In the genomic region with DNA sequence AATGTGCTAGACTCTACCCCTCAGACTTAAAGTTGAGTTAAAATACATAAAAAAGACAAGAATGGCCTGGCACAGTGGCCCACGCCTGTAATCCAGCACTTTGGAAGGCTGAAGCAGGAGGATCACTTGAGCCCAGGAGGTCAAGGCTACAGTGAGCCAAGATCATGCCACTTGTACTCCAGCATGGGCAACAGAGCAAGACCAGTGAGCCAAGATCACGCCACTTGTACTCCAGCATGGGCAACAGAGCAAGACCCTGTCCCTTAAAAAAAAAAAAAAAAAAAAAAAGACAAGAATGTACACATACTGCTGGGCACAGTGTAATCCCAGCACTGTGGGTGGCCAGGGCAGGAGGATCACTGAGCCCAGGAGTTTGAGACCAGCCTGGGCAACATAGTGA, we compare ENCODE assay signal across 14 cellular contexts. TPM values are rescaled to one million over a fixed set of nuclear protein-coding genes. Genes with fewer than 3 reads are reported as not detected.
A peak's percentile ranks its signal among the peaks of the same experiment; 100 is the strongest.
DNase-seq lines count a peak whose midpoint lies in the region; FAIRE-seq and TF ChIP-seq lines count a peak whose summit lies in the region.
"Had no signal": no experiment of that assay in that cellular context is flagged by ENCODE, and none has a peak within 500 bp of the region (broad histone marks: within the 10 kb centered on the region; RNA-seq: fewer than 3 reads in every experiment).

No MANE protein-coding gene starts in this region.

- no peak overlapping the region for H3K4ac ChIP-seq in mesendoderm (ENCODE audit: low read depth, low read length)

- H3K27me3 ChIP-seq in sigmoid colon, result no peaks in the 10 kb centered on the region
- no peaks in the 10 kb centered on the region for H3K27me3 ChIP-seq in thyroid gland
- H3K27me3 ChIP-seq in small intestine (ENCODE audit: control insufficient read depth in 2 of 2, insufficient read depth in 2 of 2, low read length in 2 of 2), result no peaks in the 10 kb centered on the region
- no peaks in the 10 kb centered on the region for H3K27me3 ChIP-seq in mesendoderm (ENCODE audit: insufficient read depth, low read length, poor library complexity)
- H3K27me3 ChIP-seq: BLaER1 treated with 17β-estradiol and CSF1 and Interleukin-3, amounts not matched to agents 10 nM and 100 nM had no signal

- no peak for TF ChIP-seq CTCF in HEK293 (tag by site-specific recombination; IDR thresholded peaks at IDR 0.05)
- TF ChIP-seq CTCF in VCaP (conservative IDR thresholded peaks at IDR 0.05), result no peak
- no peak for TF ChIP-seq CTCF in sigmoid colon (IDR thresholded peaks at IDR 0.05)
- no peak for TF ChIP-seq CTCF in thyroid gland (IDR thresholded peaks at IDR 0.05)

- H4K8ac ChIP-seq in mesendoderm (ENCODE audit: low read depth, low read length), result no peak overlapping the region

- CTCF ChIA-PET in HEK293 (lab: Yijun Ruan, JAX), result no interaction called here

- peaks cover 44 to 72% of the 10 kb centered on the region in 2 experiments for H3K36me3 ChIP-seq in HEK293 (ENCODE audit: control insufficient read depth in 2 of 2, insufficient read depth in 1 of 2, low read length in 2 of 2)
- H3K36me3 ChIP-seq in sigmoid colon, result peaks cover 25 to 99% (median 53%) of the 10 kb centered on the region in 4 donors
- H3K36me3 ChIP-seq in thyroid gland, result peaks cover 6 to 27% of the 10 kb centered on the region in 2 donors
- H3K36me3 ChIP-seq in small intestine (ENCODE audit: control insufficient read depth in 2 of 2, insufficient read depth in 2 of 2, low read length in 2 of 2), result peaks cover 13 to 14% of the 10 kb centered on the region in 2 donors
- H3K36me3 ChIP-seq in mesendoderm (ENCODE audit: control insufficient read depth, insufficient read depth, low read length), result peaks cover 3% of the 10 kb centered on the region

- no peak overlapping the region for H3K56ac ChIP-seq in mesendoderm (ENCODE audit: low read length)

- no peak for TF ChIP-seq EP300 in sigmoid colon (IDR thresholded peaks at IDR 0.05)

- no peak overlapping the region for H2AK5ac ChIP-seq in mesendoderm (ENCODE audit: low read length)

- H3K79me2 ChIP-seq in mesendoderm (ENCODE audit: control insufficient read depth, insufficient read depth, low read length), result no peaks in the 10 kb centered on the region

- no peak overlapping the region for H3K23ac ChIP-seq in mesendoderm (ENCODE audit: low read length)

- H3K9me3 ChIP-seq in HEK293 (ENCODE audit: control insufficient read depth, insufficient read depth, low read depth, low read length), result no peaks in the 10 kb centered on the region
- no peaks in the 10 kb centered on the region for H3K9me3 ChIP-seq in sigmoid colon
- H3K9me3 ChIP-seq in thyroid gland, result no peaks in the 10 kb centered on the region
- no peaks in the 10 kb centered on the region for H3K9me3 ChIP-seq in small intestine (ENCODE audit: control insufficient read depth, low read depth)
- H3K9me3 ChIP-seq: BLaER1 treated with 17β-estradiol and CSF1 and Interleukin-3, amounts not matched to agents 10 nM and 100 nM had no signal

- TF ChIP-seq POLR2A in sigmoid colon (IDR thresholded peaks at IDR 0.05) (no peak), thyroid gland (IDR thresholded peaks at IDR 0.05) (no peak)

- H3K79me1 ChIP-seq in mesendoderm (ENCODE audit: low read length), result no peaks in the 10 kb centered on the region

- H3K4me1 ChIP-seq in HEK293 (ENCODE audit: control insufficient read depth, insufficient read depth, low read length) (no peaks in the 10 kb centered on the region), sigmoid colon (no peaks in the 10 kb centered on the region), thyroid gland (peaks cover 6 to 8% of the 10 kb centered on the region in 2 donors), small intestine (ENCODE audit: control insufficient read depth in 2 of 2, insufficient read depth in 1 of 2, low read depth in 1 of 2, low read length in 1 of 2) (no peaks in the 10 kb centered on the region), mesendoderm (ENCODE audit: control insufficient read depth, low read depth, low read length) (no peaks in the 10 kb centered on the region)
- H3K4me1 ChIP-seq: BLaER1 treated with 17β-estradiol and CSF1 and Interleukin-3, amounts not matched to agents 10 nM and 100 nM had no signal

- H2BK120ac ChIP-seq in mesendoderm (ENCODE audit: low read depth, low read length), result no peak overlapping the region

- FAIRE-seq in small intestine (lab: Jason Lieb, UNC), result no peak
- FAIRE-seq: GM12878, GM19239, H1 had no signal

- no peak overlapping the region for H2BK15ac ChIP-seq in mesendoderm (replicated peaks; ENCODE audit: low read depth)

- H3K18ac ChIP-seq in mesendoderm (ENCODE audit: low read length), result no peak overlapping the region

- H4K5ac ChIP-seq in mesendoderm (ENCODE audit: low read length), result no peak overlapping the region

- intact Hi-C loops in sigmoid colon (cut with DNase I) (no loop called here), thyroid gland (cut with DNase I) (no loop called here)

- POLR2A ChIA-PET in HEK293 (lab: Yijun Ruan, JAX), result no interaction called here

- WGBS in sigmoid colon, 2 donors, result 96 to 97% methylated on average over 2 of the region's 2 CpGs
- WGBS in thyroid gland, 2 donors, result 36 to 44% methylated on average over 2 of the region's 2 CpGs
- 86 to 97% (median 89%) methylated on average over 2 of the region's 2 CpGs for WGBS in small intestine, 3 donors
- WGBS in mesendoderm (ENCODE audit: extremely low coverage, insufficient coverage, low lambda C conversion rate), result no CpG with 5 or more reads among the region's 2 CpGs

- H3K27ac ChIP-seq in HEK293 (ENCODE audit: extremely low read depth, low read depth, low read length) (no peak overlapping the region), VCaP (peak overlapping the region; percentile 19; the same call in 1 of the 2 replicates), sigmoid colon (no peak overlapping the region), thyroid gland (peak overlapping the region; percentile 56 to 77 (median 66)), small intestine (ENCODE audit: low read depth in 1 of 2, low read length in 1 of 2) (no peak overlapping the region), mesendoderm (ENCODE audit: low read depth, low read length) (no peak overlapping the region)
- H3K27ac ChIP-seq: BLaER1 treated with 17β-estradiol and CSF1 and Interleukin-3, amounts not matched to agents 10 nM and 100 nM had no signal

- no peak overlapping the region for H3K9ac ChIP-seq in mesendoderm (ENCODE audit: low read length)
- H3K9ac ChIP-seq: BLaER1 treated with 17β-estradiol and CSF1 and Interleukin-3, amounts not matched to agents 10 nM and 100 nM had no signal

- no peak overlapping the region for H3K4me3 ChIP-seq in HEK293 (ENCODE audit: low read depth, low read length)
- no peak overlapping the region for H3K4me3 ChIP-seq in sigmoid colon
- H3K4me3 ChIP-seq in thyroid gland (replicated peaks in 1 of 3), result no peak overlapping the region
- H3K4me3 ChIP-seq in small intestine (ENCODE audit: low read depth in 1 of 2, low read length in 2 of 2), result no peak overlapping the region
- no peak overlapping the region for H3K4me3 ChIP-seq in mesendoderm (ENCODE audit: low read length)
- H3K4me3 ChIP-seq: BLaER1 treated with 17β-estradiol and CSF1 and Interleukin-3, amounts not matched to agents 10 nM and 100 nM; GM12878 had no signal

- no peak overlapping the region for H3K4me2 ChIP-seq in mesendoderm (ENCODE audit: low read length)
- H3K4me2 ChIP-seq: BLaER1 treated with 17β-estradiol and CSF1 and Interleukin-3, amounts not matched to agents 10 nM and 100 nM had no signal

- no peak overlapping the region for H2BK5ac ChIP-seq in mesendoderm (ENCODE audit: low read length)

- DNase-seq in sigmoid colon (peak; percentile 18), thyroid gland (peak; percentile 86 to 87), small intestine (no peak), mesendoderm (no peak)
- DNase-seq: Calu3; CD8-positive, alpha-beta T cell; DMS79 treated with DMSO at 0.1 percent for 48 hours; H9 had no signal

TF ChIP-seq in HEK293, 187 proteins besides CTCF, POLR2A, EP300 and RAD21 (continues in another document):
- TF ChIP-seq ZNF121 (tag by site-specific recombination; IDR thresholded peaks at IDR 0.05), result 0 out of 2 replicates have a peak, but pooled peaks have one; percentile 31
- TF ChIP-seq, protein P1, sequence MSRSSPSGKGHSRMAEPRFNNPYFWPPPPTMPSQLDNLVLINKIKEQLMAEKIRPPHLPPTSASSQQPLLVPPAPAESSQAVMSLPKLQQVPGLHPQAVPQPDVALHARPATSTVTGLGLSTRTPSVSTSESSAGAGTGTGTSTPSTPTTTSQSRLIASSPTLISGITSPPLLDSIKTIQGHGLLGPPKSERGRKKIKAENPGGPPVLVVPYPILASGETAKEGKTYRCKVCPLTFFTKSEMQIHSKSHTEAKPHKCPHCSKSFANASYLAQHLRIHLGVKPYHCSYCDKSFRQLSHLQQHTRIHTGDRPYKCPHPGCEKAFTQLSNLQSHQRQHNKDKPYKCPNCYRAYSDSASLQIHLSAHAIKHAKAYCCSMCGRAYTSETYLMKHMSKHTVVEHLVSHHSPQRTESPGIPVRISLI (tag by site-specific recombination; IDR thresholded peaks at IDR 0.05), result 0 out of 2 replicates have a peak, but pooled peaks have one; percentile 15
- TF ChIP-seq ZNF76 (tag by site-specific recombination; IDR thresholded peaks at IDR 0.05; ENCODE audit: borderline replicate concordance, low read depth), result no peak

RNA-seq across cellular contexts. Expression of a gene that starts 17.4 kb away (rescaled TPM):
- total RNA-seq in sigmoid colon (10 to 100 TPM; 29.5 to 52.3 (median 40.9) TPM), thyroid gland (10 to 100 TPM; 20.8 to 49.8 (median 37.8) TPM)
- polyA plus RNA-seq in sigmoid colon (10 to 100 TPM in 1 of 3 donors, 1 to 10 TPM in 2; 5.3 to 11.5 (median 6.6) TPM), small intestine (10 to 100 TPM in 1 of 3 donors, 1 to 10 TPM in 2; 6.7 to 10.5 (median 9.2) TPM)
- 15.9 TPM for polyA plus RNA-seq in mesendoderm (2013, experiment 1 of 2)
- 15.1 TPM for polyA plus RNA-seq in mesendoderm (2013, experiment 2 of 2)

RNA-seq across cellular contexts. Expression of a gene that starts 45.7 kb away (rescaled TPM):
- 10 to 100 TPM in 1 of 4 donors, 1 to 10 TPM in 3; 1.9 to 10.3 (median 6.1) TPM for total RNA-seq in sigmoid colon
- 1 to 10 TPM; 2.3 to 8.7 (median 2.4) TPM for polyA plus RNA-seq in sigmoid colon
- 1 to 10 TPM; 4.5 to 7.5 (median 6.5) TPM for total RNA-seq in thyroid gland
- 1 to 10 TPM in 1 of 3 donors, under 1 TPM in 2; 0.27 to 7.2 (median 0.67) TPM for polyA plus RNA-seq in small intestine
- 31.4 TPM for polyA plus RNA-seq in mesendoderm (2013, experiment 1 of 2)
- 31.9 TPM for polyA plus RNA-seq in mesendoderm (2013, experiment 2 of 2)

RNA-seq across cellular contexts. Expression of a gene that starts 57.2 kb away (rescaled TPM):
- not detected for total RNA-seq in sigmoid colon
- under 1 TPM in 1 of 3 donors, not detected in 2; 0.04 TPM for polyA plus RNA-seq in sigmoid colon
- total RNA-seq in thyroid gland, result under 1 TPM in 1 of 4 donors, not detected in 3; 0.20 TPM
- polyA plus RNA-seq in small intestine, result under 1 TPM in 1 of 3 donors, not detected in 2; 0.24 TPM
- 0.94 TPM for polyA plus RNA-seq in mesendoderm (2013, experiment 1 of 2)
- 1.5 TPM for polyA plus RNA-seq in mesendoderm (2013, experiment 2 of 2)
- total RNA-seq: CD8-positive, alpha-beta T cell had no signal

Comparison
In these comparisons a context has a peak if more than half of its experiments do, and no peak if none do; other contexts are left out.
1. H3K27ac ChIP-seq: peak in VCaP (single experiment) and thyroid gland (3 of 3); none in HEK293 (single experiment), sigmoid colon (0 of 4), small intestine (0 of 2) and mesendoderm (single experiment).
2. DNase-seq: peak in sigmoid colon (single experiment) and thyroid gland (2 of 2); none in small intestine (single experiment) and mesendoderm (single experiment).